In genomic region chr9:98411981-98412561, GRCh38 we compare ENCODE assay signal across 1 cellular context.
TF ChIP-seq lines count a peak whose summit lies in the region.

No MANE protein-coding gene starts in this region.

TF ChIP-seq in GM23338, 12 proteins besides CTCF, POLR2A, EP300 and RAD21 (continued from another document):
- TF ChIP-seq REST (IDR thresholded peaks at IDR 0.05; ENCODE audit: unreplicated experiment): no peak
- no peak for TF ChIP-seq EZH2 (IDR thresholded peaks at IDR 0.05; ENCODE audit: low read depth, unreplicated experiment)
- no peak for TF ChIP-seq EZH2phosphoT487 (IDR thresholded peaks at IDR 0.05; ENCODE audit: unreplicated experiment)
- TF ChIP-seq ETS1 (IDR thresholded peaks at IDR 0.05): no peak
